24 cellular contexts compared by ENCODE assay signal in genomic region chr3:63061449-63061848, GRCh38.
"Had no signal": no experiment of that assay in that cellular context is flagged by ENCODE, and none has a peak within 500 bp of the region (broad histone marks: within the 10 kb centered on the region; RNA-seq: fewer than 3 reads in every experiment).

No MANE protein-coding gene starts in this region.

- H3K9me3 ChIP-seq: colonic mucosa, MG63 had no signal

- H3K27ac Mint-ChIP-seq: activated CD4-positive, alpha-beta memory T cell treated with anti-CD3 and anti-CD28 coated beads for 36 hours; activated CD4-positive, alpha-beta T cell treated with anti-CD3 and anti-CD28 coated beads, Interleukin-2, amount 10 ng/mL, durations not matched to agents 7 days and 5 days; activated naive CD4-positive, alpha-beta T cell treated with anti-CD3 and anti-CD28 coated beads for 36 hours; activated naive CD8-positive, alpha-beta T cell; activated T-helper 17 cell treated with anti-CD3 and anti-CD28 coated beads, Interleukin-2, amount 50 U/mL, for 72 hours; T-helper 1 cell treated with Interleukin-12 subunit alpha and Interleukin-12 subunit beta and Interleukin-4 antibody, amounts not matched to agents 30 μg/mL and 1 μg/mL, for 36 hours had no signal

- H3K36me3 Mint-ChIP-seq: activated CD4-positive, alpha-beta memory T cell treated with anti-CD3 and anti-CD28 coated beads for 36 hours; activated naive CD8-positive, alpha-beta T cell had no signal

- DNase-seq: activated CD4-positive, alpha-beta memory T cell treated with anti-CD3 and anti-CD28 coated beads for 36 hours; activated CD4-positive, alpha-beta T cell treated with anti-CD3 and anti-CD28 coated beads, Interleukin-2, amount 10 ng/mL, durations not matched to agents 7 days and 5 days; activated CD4-positive, CD25-positive, alpha-beta regulatory T cell; activated gamma-delta T cell; activated naive CD4-positive, alpha-beta T cell treated with anti-CD3 and anti-CD28 coated beads for 36 hours; activated T-cell treated with anti-CD3 and anti-CD28 coated beads for 4 hours; activated T-cell treated with anti-CD3 and anti-CD28 coated beads, Interleukin-2, amount 50 U/mL, for 48 hours; cerebellar nuclear complex; colonic mucosa; MG63; MV-4-11; NCI-H1092 treated with DMSO at 0.1 percent for 48 hours; NCI-H1417 treated with DMSO at 0.1 percent for 48 hours; NCI-H187 treated with DMSO at 0.1 percent for 48 hours; NCI-H2081 treated with DMSO at 0.1 percent for 48 hours; NCI-H2171; NCI-H2227 treated with DMSO at 0.1 percent for 48 hours; NCI-H446 treated with DMSO at 0.1 percent for 48 hours; NCI-H524 treated with DMSO at 0.1 percent for 48 hours; NCI-H82 had no signal

- ATAC-seq: activated T-helper 17 cell treated with anti-CD3 and anti-CD28 coated beads, Interleukin-2, amount 50 U/mL, for 72 hours; Right ventricle myocardium inferior had no signal

- H3K4me3 Mint-ChIP-seq: activated CD4-positive, alpha-beta memory T cell treated with anti-CD3 and anti-CD28 coated beads for 36 hours; activated CD4-positive, alpha-beta T cell treated with anti-CD3 and anti-CD28 coated beads, Interleukin-2, amount 10 ng/mL, durations not matched to agents 7 days and 5 days; activated naive CD4-positive, alpha-beta T cell treated with anti-CD3 and anti-CD28 coated beads for 36 hours; activated naive CD8-positive, alpha-beta T cell; activated T-helper 17 cell treated with anti-CD3 and anti-CD28 coated beads, Interleukin-2, amount 50 U/mL, for 72 hours; T-helper 1 cell treated with Interleukin-12 subunit alpha and Interleukin-12 subunit beta and Interleukin-4 antibody, amounts not matched to agents 30 μg/mL and 1 μg/mL, for 36 hours had no signal

- H3K4me1 ChIP-seq: colonic mucosa had no signal

- H3K9me3 Mint-ChIP-seq: activated CD4-positive, alpha-beta memory T cell treated with anti-CD3 and anti-CD28 coated beads for 36 hours; T-helper 1 cell treated with Interleukin-12 subunit alpha and Interleukin-12 subunit beta and Interleukin-4 antibody, amounts not matched to agents 30 μg/mL and 1 μg/mL, for 36 hours had no signal

- H3K27me3 Mint-ChIP-seq: activated CD4-positive, alpha-beta memory T cell treated with anti-CD3 and anti-CD28 coated beads for 36 hours; activated CD4-positive, alpha-beta T cell treated with anti-CD3 and anti-CD28 coated beads, Interleukin-2, amount 10 ng/mL, durations not matched to agents 7 days and 5 days; activated T-helper 17 cell treated with anti-CD3 and anti-CD28 coated beads, Interleukin-2, amount 50 U/mL, for 72 hours had no signal

- H3K27ac ChIP-seq: colonic mucosa had no signal

- H3K4me3 ChIP-seq: colonic mucosa, MG63 had no signal

- H3K36me3 ChIP-seq: colonic mucosa, MG63 had no signal

- H3K4me1 Mint-ChIP-seq: activated CD4-positive, alpha-beta T cell treated with anti-CD3 and anti-CD28 coated beads, Interleukin-2, amount 10 ng/mL, durations not matched to agents 7 days and 5 days; activated T-helper 17 cell treated with anti-CD3 and anti-CD28 coated beads, Interleukin-2, amount 50 U/mL, for 72 hours had no signal

- H3K27me3 ChIP-seq: colonic mucosa, MG63 had no signal
